In genomic region chr2:97718051-97718882, GRCh38 we compare ENCODE assay signal across 9 cellular contexts. TPM values are rescaled to one million over a fixed set of nuclear protein-coding genes. Genes with fewer than 3 reads are reported as not detected.
DNase-seq lines count a peak whose midpoint lies in the region; ATAC-seq, FAIRE-seq and TF ChIP-seq lines count a peak whose summit lies in the region.
"Had no signal": no experiment of that assay in that cellular context is flagged by ENCODE, and none has a peak within 500 bp of the region (broad histone marks: within the 10 kb centered on the region; RNA-seq: fewer than 3 reads in every experiment).

No MANE protein-coding gene starts in this region.

- H3K27me3 ChIP-seq in right atrium auricular region (no peaks in the 10 kb centered on the region), thymus (ENCODE audit: control insufficient read depth, insufficient read depth) (no peaks in the 10 kb centered on the region)

- peaks cover 68% of the 10 kb centered on the region for H3K4me1 Mint-ChIP-seq in activated CD4-positive, alpha-beta T cell treated with anti-CD3 and anti-CD28 coated beads for 36 hours

- H3K4me3 ChIP-seq in right atrium auricular region (no peak overlapping the region), kidney (ENCODE audit: low read length in 2 of 2) (no peak overlapping the region), thymus (ENCODE audit: low read length) (peak overlapping the region; percentile 33)
- H3K4me3 ChIP-seq: A549 had no signal

- CTCF ChIA-PET in activated CD4-positive, alpha-beta T cell treated with anti-CD3 and anti-CD28 coated beads for 36 hours (lab: Charles Lee) = interaction anchor here (0.6 to 3.7 kb wide), 10 partner anchors 9 to 128 kb away, joined by 3 to 26 read pairs (median 6); partner anchors contain the start of gene COX5B

- WGBS in thymus = 51% methylated on average over 21 of the region's 21 CpGs

- POLR2A ChIA-PET in activated CD4-positive, alpha-beta T cell treated with anti-CD3 and anti-CD28 coated beads for 36 hours (lab: Charles Lee) = interaction anchor here (1.1 to 1.8 kb wide), 2 partner anchors 10 to 30 kb away, joined by 3 to 6 read pairs; no protein-coding TSS in a partner anchor

- H3K36me3 Mint-ChIP-seq in activated CD4-positive, alpha-beta T cell treated with anti-CD3 and anti-CD28 coated beads for 36 hours (ENCODE audit: low read depth) = peaks cover 65% of the 10 kb centered on the region

- no peaks in the 10 kb centered on the region for H3K4me1 ChIP-seq in right atrium auricular region
- H3K4me1 ChIP-seq in kidney (ENCODE audit: control insufficient read depth in 1 of 2, insufficient read depth in 1 of 2, low read depth in 1 of 2, low read length in 2 of 2) = no peaks in the 10 kb centered on the region
- peaks cover 49% of the 10 kb centered on the region for H3K4me1 ChIP-seq in thymus (ENCODE audit: control insufficient read depth, insufficient read depth, low read length)
- H3K4me1 ChIP-seq: A549 had no signal

- ATAC-seq in left cardiac atrium (peak; percentile 15 to 57), HG03025 (IDR thresholded peaks at IDR 0.05; ENCODE audit: low FRiP score, unreplicated experiment) (no peak)
- peak; percentile 77 for ATAC-seq in activated CD4-positive, alpha-beta T cell treated with anti-CD3 and anti-CD28 coated beads for 36 hours
- ATAC-seq: A549 had no signal

- intact Hi-C loops in left cardiac atrium (cut with DNase I) (loop anchor here in 1 of 2 donors (10.0 kb wide), 1 partner anchor 667 kb away; no protein-coding TSS in a partner anchor), kidney (cut with DNase I) (no loop called here)
- intact Hi-C loops in activated CD4-positive, alpha-beta T cell treated with anti-CD3 and anti-CD28 coated beads for 36 hours (cut with DNase I, micrococcal nuclease) = loop anchor here (2.0 to 10.0 kb wide), 3 partner anchors 27 to 1617 kb away; partner anchors contain the start of genes EIF5B (in 1 of the 2) and TXNDC9 (in 1 of the 2)

- no peaks in the 10 kb centered on the region for H3K9me3 Mint-ChIP-seq in activated CD4-positive, alpha-beta T cell treated with anti-CD3 and anti-CD28 coated beads for 36 hours (ENCODE audit: low read depth)

- peak overlapping the region; percentile 71 for H3K4me3 Mint-ChIP-seq in activated CD4-positive, alpha-beta T cell treated with anti-CD3 and anti-CD28 coated beads for 36 hours

- DNase-seq in left cardiac atrium (peak; percentile 22), right atrium auricular region (ENCODE audit: low spot score) (no peak), kidney (peak; percentile 77), HuH-7.5 (ENCODE audit: low spot score) (no peak), occipital lobe (lab: John Stamatoyannopoulos, UW) (no peak)
- DNase-seq in activated CD4-positive, alpha-beta T cell treated with anti-CD3 and anti-CD28 coated beads for 36 hours = peak; percentile 86

- H3K36me3 ChIP-seq in right atrium auricular region (no peaks in the 10 kb centered on the region), kidney (ENCODE audit: control insufficient read depth in 1 of 2, insufficient read depth in 2 of 2, low read length in 2 of 2) (no peaks in the 10 kb centered on the region), thymus (ENCODE audit: control insufficient read depth, insufficient read depth) (peaks cover 46% of the 10 kb centered on the region)

- TF ChIP-seq CTCF in right atrium auricular region (IDR thresholded peaks at IDR 0.05) = no peak
- no peak for TF ChIP-seq CTCF in kidney (IDR thresholded peaks at IDR 0.05; ENCODE audit: borderline replicate concordance, extremely low read depth, insufficient read depth)

- no peak overlapping the region for H3K27ac ChIP-seq in right atrium auricular region
- H3K27ac ChIP-seq in kidney (ENCODE audit: low read depth in 2 of 2, low read length in 2 of 2) = no peak overlapping the region
- peak overlapping the region; percentile 85 for H3K27ac ChIP-seq in thymus (ENCODE audit: low read depth)
- H3K27ac ChIP-seq: A549 had no signal

- peak overlapping the region; percentile 95 for H3K27ac Mint-ChIP-seq in activated CD4-positive, alpha-beta T cell treated with anti-CD3 and anti-CD28 coated beads for 36 hours

- H3K9me3 ChIP-seq in right atrium auricular region (no peaks in the 10 kb centered on the region), kidney (ENCODE audit: control insufficient read depth in 1 of 2, low read length in 2 of 2) (no peaks in the 10 kb centered on the region), thymus (ENCODE audit: control insufficient read depth) (no peaks in the 10 kb centered on the region)
- H3K9me3 ChIP-seq: A549 had no signal

- no peak for FAIRE-seq in kidney (lab: Jason Lieb, UNC)
- FAIRE-seq: A549 had no signal

- H3K27me3 Mint-ChIP-seq in activated CD4-positive, alpha-beta T cell treated with anti-CD3 and anti-CD28 coated beads for 36 hours = no peaks in the 10 kb centered on the region

- H3K9ac ChIP-seq in kidney (ENCODE audit: low read length in 2 of 2) = no peak overlapping the region

RNA-seq across cellular contexts. Expression of gene ZAP70, which starts 4.9 kb away (rescaled TPM):
- total RNA-seq in left cardiac atrium = 1 to 10 TPM; 1.6 to 2.6 TPM
- 1 to 10 TPM in 1 of 2 donors, under 1 TPM in 1; 0.86 to 1.4 TPM for total RNA-seq in right atrium auricular region
- 100 to 1,000 TPM; 153 to 156 TPM for total RNA-seq in activated CD4-positive, alpha-beta T cell treated with anti-CD3 and anti-CD28 coated beads for 36 hours
- total RNA-seq in kidney = 15.0 TPM
- polyA plus RNA-seq in kidney (ENCODE audit: insufficient read depth, low read depth, low replicate concordance) = 0.37 TPM
- 217 TPM for polyA plus RNA-seq in thymus
- 1.1 TPM for total RNA-seq in occipital lobe

RNA-seq across cellular contexts. Expression of gene C2orf92, which starts 48.8 kb away (rescaled TPM):
- total RNA-seq in left cardiac atrium (1 to 10 TPM; 2.7 to 3.9 TPM), right atrium auricular region (1 to 10 TPM; 3.0 to 3.1 TPM), kidney (7.3 TPM), occipital lobe (3.6 TPM)
- total RNA-seq in activated CD4-positive, alpha-beta T cell treated with anti-CD3 and anti-CD28 coated beads for 36 hours = 1 to 10 TPM; 7.4 to 8.9 TPM
- polyA plus RNA-seq in kidney (ENCODE audit: insufficient read depth, low read depth, low replicate concordance) (3.3 TPM), thymus (13.1 TPM)

RNA-seq across cellular contexts. Expression of gene ACTR1B, which starts 54.4 kb away (rescaled TPM):
- total RNA-seq in left cardiac atrium = 10 to 100 TPM; 51.0 to 65.3 TPM
- 10 to 100 TPM; 40.8 to 71.5 TPM for total RNA-seq in right atrium auricular region
- 100 to 1,000 TPM in 1 of 2 experiments, 10 to 100 TPM in 1; 92.0 to 124 TPM for total RNA-seq in activated CD4-positive, alpha-beta T cell treated with anti-CD3 and anti-CD28 coated beads for 36 hours
- total RNA-seq in kidney = 76.7 TPM
- 62.4 TPM for polyA plus RNA-seq in kidney (ENCODE audit: insufficient read depth, low read depth, low replicate concordance)
- polyA plus RNA-seq in thymus = 73.2 TPM
- 27.1 TPM for total RNA-seq in occipital lobe

Comparison
In these comparisons a context has a peak if more than half of its experiments do, and no peak if none do; other contexts are left out.
1. DNase-seq: peak in left cardiac atrium (single experiment), activated CD4-positive, alpha-beta T cell treated with anti-CD3 and anti-CD28 coated beads for 36 hours (single experiment) and kidney (single experiment); none in right atrium auricular region (single experiment), HuH-7.5 (single experiment) and occipital lobe (single experiment).